25 cellular contexts compared by ENCODE assay signal in genomic region chr13:80706164-80706471, GRCh38.
"Had no signal": no experiment of that assay in that cellular context is flagged by ENCODE, and none has a peak within 500 bp of the region (broad histone marks: within the 10 kb centered on the region; RNA-seq: fewer than 3 reads in every experiment).

No MANE protein-coding gene starts in this region.

- H3K27ac Mint-ChIP-seq: mesothelial cell of epicardium; naive thymus-derived CD4-positive, alpha-beta T cell; natural killer cell treated with Interleukin-12 subunit alpha and Interleukin-12 subunit beta and Interleukin-15 and Interleukin-18, amount 100 ng/mL, for 72 hours; progenitor cell of endocrine pancreas; stimulated activated memory B cell treated with anti-CD40 and anti-IgM and Interleukin-4, amounts not matched to agents 10 μg/mL and 1 μg/mL and 100 μg/mL, for 72 hours had no signal

- DNase-seq: heart right ventricle; left colon; mesendoderm; mucosa of descending colon; naive thymus-derived CD4-positive, alpha-beta T cell; retina; stimulated activated CD4-positive, alpha-beta T cell treated with anti-CD3 and anti-CD28 coated beads, Interleukin-2, amount 100 ng/mL, for 48 hours; stimulated activated CD4-positive, alpha-beta T cell treated with anti-CD3 and anti-CD28 coated beads, Interleukin-4, amount 100 ng/mL, for 4 hours; stimulated activated CD8-positive, alpha-beta memory T cell treated with anti-CD3 and anti-CD28 coated beads, Interleukin-4, amount 100 ng/mL, for 48 hours; stimulated activated naive CD4-positive, alpha-beta T cell treated with Interleukin-2 at 50 U/mL for 16 hours; tibial artery; trophoblast cell; uterus had no signal

- H3K4me1 ChIP-seq: heart right ventricle, left lung, parathyroid adenoma, suprapubic skin, tibial artery, uterus had no signal

- H3K36me3 Mint-ChIP-seq: naive thymus-derived CD4-positive, alpha-beta T cell; stimulated activated memory B cell treated with anti-CD40 and anti-IgM and Interleukin-4, amounts not matched to agents 10 μg/mL and 1 μg/mL and 100 μg/mL, for 72 hours had no signal

- H3K4me3 Mint-ChIP-seq: mesothelial cell of epicardium; naive thymus-derived CD4-positive, alpha-beta T cell; natural killer cell treated with Interleukin-12 subunit alpha and Interleukin-12 subunit beta and Interleukin-15 and Interleukin-18, amount 100 ng/mL, for 72 hours; stimulated activated memory B cell treated with anti-CD40 and anti-IgM and Interleukin-4, amounts not matched to agents 10 μg/mL and 1 μg/mL and 100 μg/mL, for 72 hours had no signal

- ATAC-seq: left colon; left lung; mucosa of descending colon; naive thymus-derived CD4-positive, alpha-beta T cell; natural killer cell treated with Interleukin-12 subunit alpha and Interleukin-12 subunit beta and Interleukin-15 and Interleukin-18, amount 100 ng/mL, for 72 hours; sciatic nerve had no signal

- H3K36me3 ChIP-seq: heart right ventricle, left lung, suprapubic skin, thoracic aorta, tibial artery, uterus had no signal

- H3K9me3 ChIP-seq: suprapubic skin, thoracic aorta, tibial artery, uterus had no signal

- H3K27me3 Mint-ChIP-seq: naive thymus-derived CD4-positive, alpha-beta T cell; progenitor cell of endocrine pancreas; stimulated activated memory B cell treated with anti-CD40 and anti-IgM and Interleukin-4, amounts not matched to agents 10 μg/mL and 1 μg/mL and 100 μg/mL, for 72 hours had no signal

- H3K4me3 ChIP-seq: heart right ventricle, hepatocyte, left lung, lung, mucosa of descending colon, skin epidermis, suprapubic skin, thoracic aorta, tibial artery, uterus had no signal

- H3K27me3 ChIP-seq: heart right ventricle, hepatocyte, left lung, suprapubic skin, tibial artery, uterus had no signal

- H3K4me1 Mint-ChIP-seq: naive thymus-derived CD4-positive, alpha-beta T cell; stimulated activated memory B cell treated with anti-CD40 and anti-IgM and Interleukin-4, amounts not matched to agents 10 μg/mL and 1 μg/mL and 100 μg/mL, for 72 hours had no signal

- H3K27ac ChIP-seq: heart right ventricle, hepatocyte, left lung, parathyroid adenoma, skin epidermis, suprapubic skin, thoracic aorta, tibial artery, uterus had no signal
